ENCODE assay signal across 24 cellular contexts in genomic region chr3:61578667-61579367, GRCh38. TPM values are rescaled to one million over a fixed set of nuclear protein-coding genes. Genes with fewer than 3 reads are reported as not detected.
DNase-seq lines count a peak whose midpoint lies in the region; ATAC-seq and TF ChIP-seq lines count a peak whose summit lies in the region.
"Had no signal": no experiment of that assay in that cellular context is flagged by ENCODE, and none has a peak within 500 bp of the region (broad histone marks: within the 10 kb centered on the region; RNA-seq: fewer than 3 reads in every experiment).

No MANE protein-coding gene starts in this region.

- H3K27ac Mint-ChIP-seq in endothelial cell (ENCODE audit: unreplicated experiment), result peak overlapping the region; percentile 61
- H3K27ac Mint-ChIP-seq: activated CD4-positive, alpha-beta T cell treated with anti-CD3 and anti-CD28 coated beads, Interleukin-2, amount 10 ng/mL, durations not matched to agents 7 days and 5 days; activated naive CD8-positive, alpha-beta T cell treated with anti-CD3 and anti-CD28 coated beads, Interleukin-2, amount 50 U/mL, for 24 hours; B cell; memory B cell; T-helper 2 cell treated with Interferon-gamma antibody and Interleukin-4, amounts not matched to agents 5 μg/mL and 100 μg/mL, for 36 hours had no signal

- intact Hi-C loops in mucosa of descending colon (cut with DNase I, micrococcal nuclease), result no loop called here

- no peak for TF ChIP-seq CTCF in endothelial cell (IDR thresholded peaks at IDR 0.05; ENCODE audit: unreplicated experiment)
- no peak for TF ChIP-seq CTCF in mucosa of descending colon (IDR thresholded peaks at IDR 0.05)

- no peaks in the 10 kb centered on the region for H3K27me3 Mint-ChIP-seq in endothelial cell (ENCODE audit: unreplicated experiment)
- H3K27me3 Mint-ChIP-seq: activated naive CD8-positive, alpha-beta T cell treated with anti-CD3 and anti-CD28 coated beads, Interleukin-2, amount 50 U/mL, for 24 hours had no signal

- no peak overlapping the region for H3K4me3 ChIP-seq in mucosa of descending colon
- H3K4me3 ChIP-seq: GM23248, skin epidermis, transverse colon had no signal

- H3K9me3 Mint-ChIP-seq in endothelial cell (ENCODE audit: unreplicated experiment), result no peaks in the 10 kb centered on the region
- H3K9me3 Mint-ChIP-seq: activated CD4-positive, alpha-beta T cell treated with anti-CD3 and anti-CD28 coated beads, Interleukin-2, amount 10 ng/mL, durations not matched to agents 7 days and 5 days; T-helper 2 cell treated with Interferon-gamma antibody and Interleukin-4, amounts not matched to agents 5 μg/mL and 100 μg/mL, for 36 hours had no signal

- H3K9me3 ChIP-seq in mucosa of descending colon, result no peaks in the 10 kb centered on the region
- H3K9me3 ChIP-seq: transverse colon had no signal

- peak; percentile 24 for DNase-seq in COLO829 (ENCODE audit: low spot score)
- peak; percentile 65 for DNase-seq in M059J (ENCODE audit: low read depth)
- DNase-seq in endothelial cell (ENCODE audit: low spot score), result no peak
- DNase-seq in mucosa of descending colon, result no peak
- DNase-seq in ACHN, result no peak
- DNase-seq: activated CD4-positive, alpha-beta T cell treated with anti-CD3 and anti-CD28 coated beads, Interleukin-2, amount 10 ng/mL, durations not matched to agents 7 days and 5 days; activated gamma-delta T cell treated with Interleukin-2 at 50 U/mL for 16 hours; activated naive CD8-positive, alpha-beta T cell treated with anti-CD3 and anti-CD28 coated beads, Interleukin-2, amount 50 U/mL, for 24 hours; activated T-cell treated with anti-CD3 and anti-CD28 coated beads, Interleukin-2, amount 50 U/mL, for 4 hours; GM23248; NCI-H1092; NCI-H187; NCI-H2171 treated with DMSO at 0.1 percent for 48 hours; NCI-H510A treated with DMSO at 0.1 percent for 48 hours; SHP77 treated with DMSO at 0.1 percent for 48 hours; transverse colon; WERI-Rb-1 had no signal

- no peaks in the 10 kb centered on the region for H3K36me3 ChIP-seq in mucosa of descending colon (ENCODE audit: low read depth)
- H3K36me3 ChIP-seq: transverse colon had no signal

- peak; percentile 79 for ATAC-seq in mucosa of descending colon
- ATAC-seq in GM18861 (IDR thresholded peaks at IDR 0.05; ENCODE audit: unreplicated experiment), result no peak
- ATAC-seq in GM19328 (IDR thresholded peaks at IDR 0.05; ENCODE audit: unreplicated experiment), result no peak
- ATAC-seq in GM18868 (IDR thresholded peaks at IDR 0.05; ENCODE audit: unreplicated experiment), result no peak
- ATAC-seq: activated naive CD8-positive, alpha-beta T cell treated with anti-CD3 and anti-CD28 coated beads, Interleukin-2, amount 50 U/mL, for 24 hours; activated T-cell treated with anti-CD3 and anti-CD28 coated beads, Interleukin-2, amount 50 U/mL, for 4 hours had no signal

- H3K4me1 ChIP-seq in mucosa of descending colon (ENCODE audit: low read depth), result no peaks in the 10 kb centered on the region

- H3K4me3 Mint-ChIP-seq in endothelial cell (ENCODE audit: unreplicated experiment), result no peak overlapping the region
- H3K4me3 Mint-ChIP-seq: activated CD4-positive, alpha-beta T cell treated with anti-CD3 and anti-CD28 coated beads, Interleukin-2, amount 10 ng/mL, durations not matched to agents 7 days and 5 days; activated naive CD8-positive, alpha-beta T cell treated with anti-CD3 and anti-CD28 coated beads, Interleukin-2, amount 50 U/mL, for 24 hours; activated T-cell treated with anti-CD3 and anti-CD28 coated beads, Interleukin-2, amount 50 U/mL, for 4 hours; B cell; memory B cell; T-helper 2 cell treated with Interferon-gamma antibody and Interleukin-4, amounts not matched to agents 5 μg/mL and 100 μg/mL, for 36 hours had no signal

- in situ Hi-C loops in ACHN (cut with HindIII; ENCODE audit: low pct_ligation_motif_present, low pct_unique_long_range_greater_than_20kb, low sequenced_read_pairs), result no loop called here

- H3K36me3 Mint-ChIP-seq in endothelial cell (ENCODE audit: low read depth, unreplicated experiment), result peaks cover 4% of the 10 kb centered on the region
- H3K36me3 Mint-ChIP-seq: memory B cell had no signal

- H3K4me1 Mint-ChIP-seq in endothelial cell (ENCODE audit: unreplicated experiment), result peaks cover 40% of the 10 kb centered on the region
- H3K4me1 Mint-ChIP-seq: activated CD4-positive, alpha-beta T cell treated with anti-CD3 and anti-CD28 coated beads, Interleukin-2, amount 10 ng/mL, durations not matched to agents 7 days and 5 days; activated naive CD8-positive, alpha-beta T cell treated with anti-CD3 and anti-CD28 coated beads, Interleukin-2, amount 50 U/mL, for 24 hours; B cell; memory B cell had no signal

RNA-seq across cellular contexts. Expression of gene PTPRG, which starts 17.4 kb away (rescaled TPM):
- 9.2 and 15.9 TPM in 2 replicates for total RNA-seq in M059J (2014; rRNA removed; shearing (Covaris generic))
- total RNA-seq in endothelial cell (ENCODE audit: unreplicated experiment) (80.7 TPM), mucosa of descending colon (10 to 100 TPM; 28.9 to 54.7 (median 40.4) TPM)
- total RNA-seq: activated CD4-positive, alpha-beta T cell treated with anti-CD3 and anti-CD28 coated beads, Interleukin-2, amount 10 ng/mL, durations not matched to agents 7 days and 5 days had no signal

Comparison
In these comparisons a context has a peak if more than half of its experiments do, and no peak if none do; other contexts are left out.
1. DNase-seq: peak in COLO829 (single experiment) and M059J (single experiment); none in endothelial cell (single experiment), mucosa of descending colon (0 of 3) and ACHN (single experiment).